8 cellular contexts compared by ENCODE assay signal in the genomic region with DNA sequence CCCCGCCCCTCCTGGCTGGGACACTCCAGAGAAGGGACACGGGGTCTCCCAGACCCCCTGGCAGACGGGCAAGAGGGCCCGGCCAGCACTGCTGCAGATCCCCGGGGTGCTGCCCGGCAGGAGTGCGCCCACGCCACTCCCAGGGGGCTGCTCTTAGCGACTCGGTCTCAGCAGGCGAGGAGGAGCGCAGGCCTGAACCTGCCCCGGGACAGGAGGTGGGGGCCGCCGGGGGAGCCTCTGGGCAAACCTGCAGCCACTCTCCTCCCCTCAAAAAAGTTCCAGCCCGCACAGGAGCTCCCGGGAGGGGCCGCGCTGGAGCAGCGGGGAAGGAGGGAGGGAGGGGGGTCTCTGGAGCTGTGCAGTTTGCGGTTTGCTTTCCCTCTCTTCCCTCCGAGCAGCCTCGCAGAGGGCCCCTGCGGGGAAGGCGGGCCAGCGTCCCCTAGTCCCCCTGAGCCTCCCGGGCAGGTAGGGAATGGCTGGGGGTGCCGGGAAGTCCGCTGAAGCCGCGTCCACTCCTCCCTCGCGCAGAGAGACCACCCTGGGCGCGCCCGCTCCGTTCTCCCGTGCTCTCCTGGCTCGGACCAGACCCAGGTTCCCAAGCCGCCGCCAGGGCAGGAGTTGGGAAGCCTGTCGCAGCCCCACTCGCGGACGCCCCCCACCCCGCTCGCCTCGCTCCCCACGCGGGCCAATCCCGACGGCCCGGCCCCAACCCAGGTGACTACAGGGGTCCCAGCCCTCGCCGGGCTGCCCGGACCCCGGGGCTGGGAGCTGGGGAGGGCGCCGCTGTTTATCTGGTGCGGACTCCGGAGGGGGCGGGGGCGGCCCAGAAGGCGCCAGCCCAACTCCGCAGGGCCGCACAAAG. TPM values are rescaled to one million over a fixed set of nuclear protein-coding genes. Genes with fewer than 3 reads are reported as not detected.
DNase-seq lines count a peak whose midpoint lies in the region; ATAC-seq and TF ChIP-seq lines count a peak whose summit lies in the region.

No MANE protein-coding gene starts in this region.

- no peak for ATAC-seq in activated naive CD8-positive, alpha-beta T cell treated with anti-CD3 and anti-CD28 coated beads, Interleukin-2, amount 50 U/mL, for 24 hours
- ATAC-seq in effector memory CD8-positive, alpha-beta T cell (replicated peaks) = no peak
- ATAC-seq in mucosa of descending colon = no peak
- ATAC-seq in HG02610 (IDR thresholded peaks at IDR 0.05; ENCODE audit: unreplicated experiment) = no peak

- H3K4me3 Mint-ChIP-seq in activated naive CD8-positive, alpha-beta T cell treated with anti-CD3 and anti-CD28 coated beads for 36 hours = peak overlapping the region; percentile 4
- no peak overlapping the region for H3K4me3 Mint-ChIP-seq in activated naive CD8-positive, alpha-beta T cell treated with anti-CD3 and anti-CD28 coated beads, Interleukin-2, amount 50 U/mL, for 24 hours
- H3K4me3 Mint-ChIP-seq in effector memory CD8-positive, alpha-beta T cell = peak overlapping the region; percentile 76 to 80

- intact Hi-C loops in mucosa of descending colon (cut with DNase I, micrococcal nuclease) = loop anchor here in 1 of 2 donors (5.0 kb wide), 1 partner anchor 41 kb away; no protein-coding TSS in a partner anchor

- no peak overlapping the region for H3K4me3 ChIP-seq in mucosa of descending colon

- peaks cover 12% of the 10 kb centered on the region for H3K4me1 Mint-ChIP-seq in activated naive CD8-positive, alpha-beta T cell treated with anti-CD3 and anti-CD28 coated beads for 36 hours
- H3K4me1 Mint-ChIP-seq in activated naive CD8-positive, alpha-beta T cell treated with anti-CD3 and anti-CD28 coated beads, Interleukin-2, amount 50 U/mL, for 24 hours = peaks cover 19% of the 10 kb centered on the region
- peaks cover 15 to 28% of the 10 kb centered on the region in 2 donors for H3K4me1 Mint-ChIP-seq in effector memory CD8-positive, alpha-beta T cell (ENCODE audit: low read depth in 2 of 2)

- no peak overlapping the region for H3K27ac Mint-ChIP-seq in activated naive CD8-positive, alpha-beta T cell treated with anti-CD3 and anti-CD28 coated beads for 36 hours
- H3K27ac Mint-ChIP-seq in activated naive CD8-positive, alpha-beta T cell treated with anti-CD3 and anti-CD28 coated beads, Interleukin-2, amount 50 U/mL, for 24 hours = no peak overlapping the region
- no peak overlapping the region for H3K27ac Mint-ChIP-seq in effector memory CD8-positive, alpha-beta T cell

- no peaks in the 10 kb centered on the region for H3K9me3 Mint-ChIP-seq in activated naive CD8-positive, alpha-beta T cell treated with anti-CD3 and anti-CD28 coated beads for 36 hours
- H3K9me3 Mint-ChIP-seq in activated naive CD8-positive, alpha-beta T cell treated with anti-CD3 and anti-CD28 coated beads, Interleukin-2, amount 50 U/mL, for 24 hours = no peaks in the 10 kb centered on the region
- no peaks in the 10 kb centered on the region for H3K9me3 Mint-ChIP-seq in effector memory CD8-positive, alpha-beta T cell

- DNase-seq in activated naive CD8-positive, alpha-beta T cell treated with anti-CD3 and anti-CD28 coated beads for 36 hours = no peak
- no peak for DNase-seq in activated naive CD8-positive, alpha-beta T cell treated with anti-CD3 and anti-CD28 coated beads, Interleukin-2, amount 50 U/mL, for 24 hours
- no peak for DNase-seq in effector memory CD8-positive, alpha-beta T cell
- peak in 2 of 3 donors; percentile 52 to 55 for DNase-seq in mucosa of descending colon
- no peak for DNase-seq in activated CD4-positive, alpha-beta T cell treated with anti-CD3 and anti-CD28 coated beads for 48 hours
- no peak for DNase-seq in COLO668 (lab: John Stamatoyannopoulos, UW; ENCODE audit: unreplicated experiment)
- DNase-seq in T-helper 9 cell = no peak

- no peaks in the 10 kb centered on the region for H3K9me3 ChIP-seq in mucosa of descending colon

- peaks cover 32% of the 10 kb centered on the region for H3K4me1 ChIP-seq in mucosa of descending colon (ENCODE audit: low read depth)

- no peaks in the 10 kb centered on the region for H3K36me3 ChIP-seq in mucosa of descending colon (ENCODE audit: low read depth)

- H3K27me3 Mint-ChIP-seq in activated naive CD8-positive, alpha-beta T cell treated with anti-CD3 and anti-CD28 coated beads for 36 hours = peaks cover 12% of the 10 kb centered on the region
- peaks cover 3% of the 10 kb centered on the region for H3K27me3 Mint-ChIP-seq in activated naive CD8-positive, alpha-beta T cell treated with anti-CD3 and anti-CD28 coated beads, Interleukin-2, amount 50 U/mL, for 24 hours
- H3K27me3 Mint-ChIP-seq in effector memory CD8-positive, alpha-beta T cell = no peaks in the 10 kb centered on the region

- H3K36me3 Mint-ChIP-seq in activated naive CD8-positive, alpha-beta T cell treated with anti-CD3 and anti-CD28 coated beads for 36 hours = no peaks in the 10 kb centered on the region
- H3K36me3 Mint-ChIP-seq in activated naive CD8-positive, alpha-beta T cell treated with anti-CD3 and anti-CD28 coated beads, Interleukin-2, amount 50 U/mL, for 24 hours (ENCODE audit: low read depth) = no peaks in the 10 kb centered on the region
- peaks cover 7% of the 10 kb centered on the region for H3K36me3 Mint-ChIP-seq in effector memory CD8-positive, alpha-beta T cell (ENCODE audit: insufficient read depth)

- TF ChIP-seq CTCF in mucosa of descending colon (IDR thresholded peaks at IDR 0.05) = no peak

RNA-seq across cellular contexts. Expression of a gene that starts 44.2 kb away (rescaled TPM):
- total RNA-seq in activated naive CD8-positive, alpha-beta T cell treated with anti-CD3 and anti-CD28 coated beads for 36 hours = 1 to 10 TPM; 5.3 to 5.6 TPM
- 10 to 100 TPM; 15.9 to 81.3 (median 22.1) TPM for total RNA-seq in mucosa of descending colon

Comparison
In these comparisons a context has a peak if more than half of its experiments do, and no peak if none do; other contexts are left out.
1. DNase-seq: peak in mucosa of descending colon (2 of 3); none in activated naive CD8-positive, alpha-beta T cell treated with anti-CD3 and anti-CD28 coated beads for 36 hours (single experiment), activated naive CD8-positive, alpha-beta T cell treated with anti-CD3 and anti-CD28 coated beads, Interleukin-2, amount 50 U/mL, for 24 hours (single experiment), effector memory CD8-positive, alpha-beta T cell (0 of 3), activated CD4-positive, alpha-beta T cell treated with anti-CD3 and anti-CD28 coated beads for 48 hours (single experiment), COLO668 (single experiment) and T-helper 9 cell (single experiment).